ENCODE assay signal across 8 cellular contexts in the genomic region with DNA sequence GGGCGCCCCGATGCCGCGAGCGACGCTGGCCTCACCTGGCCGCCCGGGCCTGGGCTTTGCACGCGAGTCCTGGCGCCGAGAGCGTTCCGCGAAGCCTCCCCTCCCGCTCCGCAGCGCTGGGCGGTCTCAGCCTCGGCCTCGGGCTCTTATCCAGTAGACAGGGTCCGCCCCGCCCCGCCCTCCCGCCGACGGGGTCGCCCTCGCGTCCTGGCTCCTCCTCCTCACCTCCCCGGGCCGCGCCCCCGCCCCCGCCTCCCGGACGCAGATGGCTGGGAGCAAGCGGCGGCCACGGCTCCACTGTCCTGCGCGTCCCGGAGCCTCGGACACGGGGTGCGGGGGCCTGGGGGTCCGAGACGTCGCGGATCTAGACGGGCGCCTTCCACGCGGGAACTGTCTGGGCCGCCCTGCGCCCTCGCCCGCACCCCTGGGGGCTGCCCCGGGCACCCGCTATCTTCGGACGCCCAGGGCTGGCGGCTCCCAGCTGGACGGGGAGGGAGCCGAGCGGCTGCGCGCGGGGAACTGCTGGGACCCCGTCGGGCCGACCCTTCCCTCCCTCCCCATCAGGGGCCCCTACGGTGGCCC. TPM values are rescaled to one million over a fixed set of nuclear protein-coding genes. Genes with fewer than 3 reads are reported as not detected.
DNase-seq lines count a peak whose midpoint lies in the region; ATAC-seq and TF ChIP-seq lines count a peak whose summit lies in the region.

TSS of gene SLC6A3 (minus strand) at position 128 of the 582 bp plus-strand sequence. CDS start 2,243 bp downstream, outside the sequence.

- H3K79me2 ChIP-seq in trophoblast cell (ENCODE audit: control insufficient read depth, insufficient read depth, low read length, poor library complexity): no peaks in the 10 kb centered on the region
- no peaks in the 10 kb centered on the region for H3K79me2 ChIP-seq in PC-9 (ENCODE audit: low read depth)

- H3K9me3 ChIP-seq in trophoblast cell (ENCODE audit: insufficient read depth, low read depth, low read length): peaks cover 25% of the 10 kb centered on the region
- no peaks in the 10 kb centered on the region for H3K9me3 ChIP-seq in PC-9 (ENCODE audit: insufficient read depth, low read depth)

- H3K18ac ChIP-seq in trophoblast cell (ENCODE audit: low read length): no peak within 1 kb of the TSS

- H3K4me1 ChIP-seq in trophoblast cell (ENCODE audit: control insufficient read depth in 1 of 2, insufficient read depth in 2 of 2, low read length in 2 of 2) (peaks cover 3 to 6% of the 10 kb centered on the region in 2 experiments), PC-9 (replicated peaks; ENCODE audit: insufficient read depth) (no peaks in the 10 kb centered on the region)

- H3K27me3 ChIP-seq in trophoblast cell (ENCODE audit: insufficient read depth, low read length) (peaks cover 54% of the 10 kb centered on the region), PC-9 (ENCODE audit: insufficient read depth, low read depth) (peaks cover 85% of the 10 kb centered on the region)

- H2BK12ac ChIP-seq in trophoblast cell (ENCODE audit: low read length): no peak within 1 kb of the TSS

- no peak within 1 kb of the TSS for H3K23ac ChIP-seq in trophoblast cell (ENCODE audit: low read length)

- no peak within 1 kb of the TSS for H2AK5ac ChIP-seq in trophoblast cell (ENCODE audit: low read length)

- H3K36me3 ChIP-seq in trophoblast cell (ENCODE audit: control insufficient read depth in 1 of 2, insufficient read depth in 2 of 2, low read length in 2 of 2) (no peaks in the 10 kb centered on the region), PC-9 (ENCODE audit: low read depth) (no peaks in the 10 kb centered on the region)

- POLR2A ChIA-PET in PC-9 (lab: Charles Lee; ENCODE audit: unreplicated experiment): no interaction called here

- no peak within 1 kb of the TSS for H4K8ac ChIP-seq in trophoblast cell (ENCODE audit: low read depth, low read length)

- no peaks in the 10 kb centered on the region for H3F3A ChIP-seq in PC-9 (ENCODE audit: insufficient read depth, low read depth)

- no TSS peak for BruUV-seq in PC-9 (replicated peaks; lab: Mats Ljungman, UMichigan)

- no peak within 1 kb of the TSS for H4K12ac ChIP-seq in trophoblast cell (ENCODE audit: low read depth, low read length)

- intact Hi-C loops in PC-9 (cut with micrococcal nuclease; ENCODE audit: unreplicated experiment): loop anchor here (10.0 kb wide), 1 partner anchor 241 kb away; the partner anchor contains the start of gene SLC6A19

- no peak within 1 kb of the TSS for H3K4ac ChIP-seq in trophoblast cell (ENCODE audit: low read depth, low read length)

- H2BK120ac ChIP-seq in trophoblast cell (ENCODE audit: insufficient read depth, low read length, poor library complexity): no peak within 1 kb of the TSS

- H3K9me2 ChIP-seq in PC-9 (ENCODE audit: insufficient read depth): no peaks in the 10 kb centered on the region

- H3K27ac ChIP-seq in trophoblast cell (ENCODE audit: low read depth, low read length) (no peak within 1 kb of the TSS), PC-9 (no peak within 1 kb of the TSS)

- H2AFZ ChIP-seq in trophoblast cell (ENCODE audit: insufficient read depth, low read length, poor library complexity): no peak within 1 kb of the TSS
- H2AFZ ChIP-seq in PC-9: no peak within 1 kb of the TSS

- no CpG with 5 or more reads among the region's 73 CpGs for whole genome bisulfite sequencing in trophoblast cell (ENCODE audit: extremely low coverage, insufficient coverage, insufficient read length)

- no peak within 1 kb of the TSS for H3K9ac ChIP-seq in trophoblast cell (ENCODE audit: low read length)

- CTCF ChIA-PET in PC-9 (lab: Charles Lee): no interaction called here

- H3K4me2 ChIP-seq in trophoblast cell (ENCODE audit: low read length) (peak within 1 kb of the TSS; percentile 36), PC-9 (no peak within 1 kb of the TSS)

- no peaks in the 10 kb centered on the region for H3K79me1 ChIP-seq in trophoblast cell (ENCODE audit: low read length)

- H3K14ac ChIP-seq in trophoblast cell (ENCODE audit: low read length): no peak within 1 kb of the TSS

- ATAC-seq in HG02885 (IDR thresholded peaks at IDR 0.05; ENCODE audit: poor library complexity, unreplicated experiment): no peak
- no peak for ATAC-seq in GM21447 (IDR thresholded peaks at IDR 0.05; ENCODE audit: unreplicated experiment)
- no peak for ATAC-seq in activated CD4-positive, CD25-positive, alpha-beta regulatory T cell treated with anti-CD3 and anti-CD28 coated beads, Interleukin-2, amount 50 U/mL, for 24 hours

- no peak within 1 kb of the TSS for H4K91ac ChIP-seq in trophoblast cell (ENCODE audit: low read depth, low read length)

- no peak within 1 kb of the TSS for H2BK5ac ChIP-seq in trophoblast cell (ENCODE audit: low read depth, low read length, poor library complexity)

- no peaks in the 10 kb centered on the region; the same call in 1 of the 2 replicates for H4K20me1 ChIP-seq in PC-9 (ENCODE audit: insufficient read depth)

- H3K4me3 ChIP-seq in fibroblast of villous mesenchyme (ENCODE audit: low read depth, low read length) (no peak within 1 kb of the TSS), trophoblast cell (ENCODE audit: low read depth, low read length) (no peak within 1 kb of the TSS), PC-9 (no peak within 1 kb of the TSS)

- TF ChIP-seq CTCF in fibroblast of villous mesenchyme (IDR thresholded peaks at IDR 0.05; ENCODE audit: insufficient read depth, low read depth, low read length) (no peak), PC-9 (conservative IDR thresholded peaks at IDR 0.05) (no peak)

- DNase-seq in DMS53 treated with DMSO at 0.1 percent for 48 hours (lab: John Stamatoyannopoulos, UW; ENCODE audit: unreplicated experiment) (peak; percentile 87), SK-N-DZ (ENCODE audit: low spot score) (peak; percentile 64), fibroblast of villous mesenchyme (ENCODE audit: low read depth) (peak; percentile 21), trophoblast cell (no peak), PC-9 (no peak)

RNA-seq across cellular contexts. Expression of gene SLC6A3, which starts in this region (rescaled TPM):
- polyA plus RNA-seq in SK-N-DZ (2014; cell fraction: cytosol; rRNA removed): 0.02 and 0.10 TPM in 2 replicates
- 0.32 TPM in 1 of 2 replicates, not detected in the other for polyA plus RNA-seq in SK-N-DZ (2014; cell fraction: nucleus; rRNA removed)
- total RNA-seq in fibroblast of villous mesenchyme: not detected in 2 replicates
- 0.11 TPM in 2 replicates for polyA plus RNA-seq in trophoblast cell (2013)
- total RNA-seq in PC-9 (2021): not detected in 2 replicates

Comparison
In these comparisons a context has a peak if more than half of its experiments do, and no peak if none do; other contexts are left out.
1. Peak in DNase-seq in fibroblast of villous mesenchyme; RNA of the gene not detected or under 1 TPM.
2. DNase-seq: peak in DMS53 treated with DMSO at 0.1 percent for 48 hours (single experiment) and SK-N-DZ (single experiment); none in trophoblast cell (0 of 2) and PC-9 (0 of 2).